ENCODE assay signal across 1 cellular context in the genomic region with DNA sequence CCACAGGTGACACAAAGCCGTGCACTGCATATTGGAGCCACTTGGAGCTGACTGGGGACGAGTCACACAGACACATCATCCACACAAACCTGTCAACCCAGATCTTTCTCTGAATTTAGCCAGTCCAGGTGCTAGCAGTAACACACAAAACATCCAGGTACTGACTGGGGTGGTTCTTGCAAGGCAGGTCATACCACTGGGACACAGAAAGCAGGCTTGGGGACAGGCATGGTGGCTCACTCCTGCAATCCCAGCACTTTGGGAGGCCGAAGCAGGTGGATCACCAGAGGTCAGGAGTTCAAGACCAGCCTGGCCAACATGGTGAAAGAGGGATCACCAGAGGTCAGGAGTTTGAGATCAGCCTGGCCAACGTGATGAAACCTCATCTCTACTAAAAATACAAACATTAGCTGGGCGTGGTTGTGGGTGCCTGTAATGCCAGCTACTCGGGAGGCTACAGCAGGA.
TF ChIP-seq lines count a peak whose summit lies in the region.

No MANE protein-coding gene starts in this region.

TF ChIP-seq in HepG2, 621 proteins besides CTCF, POLR2A, EP300 and RAD21 (continued from another document and continues in another):
- TF ChIP-seq, protein P1, sequence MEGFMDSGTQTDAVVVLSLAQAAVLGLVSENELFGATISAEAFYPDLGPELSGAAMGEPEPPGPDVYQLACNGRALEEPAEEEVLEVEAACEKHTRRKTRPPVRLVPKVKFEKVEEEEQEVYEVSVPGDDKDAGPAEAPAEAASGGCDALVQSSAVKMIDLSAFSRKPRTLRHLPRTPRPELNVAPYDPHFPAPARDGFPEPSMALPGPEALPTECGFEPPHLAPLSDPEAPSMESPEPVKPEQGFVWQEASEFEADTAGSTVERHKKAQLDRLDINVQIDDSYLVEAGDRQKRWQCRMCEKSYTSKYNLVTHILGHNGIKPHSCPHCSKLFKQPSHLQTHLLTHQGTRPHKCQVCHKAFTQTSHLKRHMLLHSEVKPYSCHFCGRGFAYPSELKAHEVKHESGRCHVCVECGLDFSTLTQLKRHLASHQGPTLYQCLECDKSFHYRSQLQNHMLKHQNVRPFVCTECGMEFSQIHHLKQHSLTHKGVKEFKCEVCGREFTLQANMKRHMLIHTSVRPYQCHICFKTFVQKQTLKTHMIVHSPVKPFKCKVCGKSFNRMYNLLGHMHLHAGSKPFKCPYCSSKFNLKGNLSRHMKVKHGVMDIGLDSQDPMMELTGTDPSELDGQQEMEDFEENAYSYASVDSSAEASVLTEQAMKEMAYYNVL (CRISPR knock-in tag; IDR thresholded peaks at IDR 0.05; ENCODE audit: borderline replicate concordance): no peak
- TF ChIP-seq ARNTL (CRISPR knock-in tag; IDR thresholded peaks at IDR 0.05) (peak; percentile 9; the same call in 1 of the 2 replicates), HIVEP1 (CRISPR knock-in tag; IDR thresholded peaks at IDR 0.05) (0 out of 2 replicates have a peak, but pooled peaks have one; percentile 25), ATF7 (IDR thresholded peaks at IDR 0.05) (no peak), ATF7 (CRISPR knock-in tag; IDR thresholded peaks at IDR 0.05) (no peak), ARNT (IDR thresholded peaks at IDR 0.05) (no peak), MED13 (CRISPR knock-in tag; IDR thresholded peaks at IDR 0.05) (no peak), CBFB (CRISPR knock-in tag; IDR thresholded peaks at IDR 0.05) (no peak), ZFP90 (CRISPR knock-in tag; IDR thresholded peaks at IDR 0.05; ENCODE audit: borderline replicate concordance) (0 out of 2 replicates have a peak, but pooled peaks have one; percentile 11), ZBTB1 (CRISPR knock-in tag; IDR thresholded peaks at IDR 0.05; ENCODE audit: borderline replicate concordance) (no peak), JUND (CRISPR knock-in tag; IDR thresholded peaks at IDR 0.05) (no peak), EED (CRISPR knock-in tag; IDR thresholded peaks at IDR 0.05) (no peak), CBX1 (IDR thresholded peaks at IDR 0.05; ENCODE audit: low read depth) (peak; percentile 17), ZNF678 (CRISPR knock-in tag; IDR thresholded peaks at IDR 0.05) (no peak), TOPORS (CRISPR knock-in tag; IDR thresholded peaks at IDR 0.05) (0 out of 2 replicates have a peak, but pooled peaks have one; percentile 53), ZBTB7B (CRISPR knock-in tag; IDR thresholded peaks at IDR 0.05) (no peak), CAMTA2 (CRISPR knock-in tag; IDR thresholded peaks at IDR 0.05; ENCODE audit: borderline replicate concordance) (no peak), ZNF672 (CRISPR knock-in tag; IDR thresholded peaks at IDR 0.05) (no peak), ZNF430 (CRISPR knock-in tag; IDR thresholded peaks at IDR 0.05) (no peak), ZNF235 (CRISPR knock-in tag; IDR thresholded peaks at IDR 0.05; ENCODE audit: borderline replicate concordance) (no peak), NFRKB (IDR thresholded peaks at IDR 0.05) (no peak), ZNF160 (CRISPR knock-in tag; IDR thresholded peaks at IDR 0.05) (no peak), NR2F6 (IDR thresholded peaks at IDR 0.05) (no peak), NR2F6 (CRISPR knock-in tag; IDR thresholded peaks at IDR 0.05) (0 out of 2 replicates have a peak, but pooled peaks have one; percentile 4), POLR2AphosphoS5 (IDR thresholded peaks at IDR 0.05; ENCODE audit: low read depth, low read length) (no peak), RXRA (CRISPR knock-in tag; IDR thresholded peaks at IDR 0.05) (peak; percentile 78), NR2F1 (CRISPR knock-in tag; IDR thresholded peaks at IDR 0.05) (peak; percentile 21 to 24; a peak in 1 of 4 replicates), THAP11 (CRISPR knock-in tag; IDR thresholded peaks at IDR 0.05) (no peak), SOX6 (IDR thresholded peaks at IDR 0.05) (no peak), SOX6 (CRISPR knock-in tag; IDR thresholded peaks at IDR 0.05) (no peak), SP4 (CRISPR knock-in tag; IDR thresholded peaks at IDR 0.05) (no peak), SMARCE1 (IDR thresholded peaks at IDR 0.05; ENCODE audit: borderline replicate concordance) (no peak), POLR2AphosphoS2 (IDR thresholded peaks at IDR 0.05; ENCODE audit: low read depth, low read length) (no peak)
- TF ChIP-seq, protein P2, sequence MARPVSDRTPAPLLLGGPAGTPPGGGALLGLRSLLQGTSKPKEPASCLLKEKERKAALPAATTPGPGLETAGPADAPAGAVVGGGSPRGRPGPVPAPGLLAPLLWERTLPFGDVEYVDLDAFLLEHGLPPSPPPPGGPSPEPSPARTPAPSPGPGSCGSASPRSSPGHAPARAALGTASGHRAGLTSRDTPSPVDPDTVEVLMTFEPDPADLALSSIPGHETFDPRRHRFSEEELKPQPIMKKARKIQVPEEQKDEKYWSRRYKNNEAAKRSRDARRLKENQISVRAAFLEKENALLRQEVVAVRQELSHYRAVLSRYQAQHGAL (CRISPR knock-in tag; IDR thresholded peaks at IDR 0.05; ENCODE audit: not compliant biosample characterization): no peak
- TF ChIP-seq, protein P3, sequence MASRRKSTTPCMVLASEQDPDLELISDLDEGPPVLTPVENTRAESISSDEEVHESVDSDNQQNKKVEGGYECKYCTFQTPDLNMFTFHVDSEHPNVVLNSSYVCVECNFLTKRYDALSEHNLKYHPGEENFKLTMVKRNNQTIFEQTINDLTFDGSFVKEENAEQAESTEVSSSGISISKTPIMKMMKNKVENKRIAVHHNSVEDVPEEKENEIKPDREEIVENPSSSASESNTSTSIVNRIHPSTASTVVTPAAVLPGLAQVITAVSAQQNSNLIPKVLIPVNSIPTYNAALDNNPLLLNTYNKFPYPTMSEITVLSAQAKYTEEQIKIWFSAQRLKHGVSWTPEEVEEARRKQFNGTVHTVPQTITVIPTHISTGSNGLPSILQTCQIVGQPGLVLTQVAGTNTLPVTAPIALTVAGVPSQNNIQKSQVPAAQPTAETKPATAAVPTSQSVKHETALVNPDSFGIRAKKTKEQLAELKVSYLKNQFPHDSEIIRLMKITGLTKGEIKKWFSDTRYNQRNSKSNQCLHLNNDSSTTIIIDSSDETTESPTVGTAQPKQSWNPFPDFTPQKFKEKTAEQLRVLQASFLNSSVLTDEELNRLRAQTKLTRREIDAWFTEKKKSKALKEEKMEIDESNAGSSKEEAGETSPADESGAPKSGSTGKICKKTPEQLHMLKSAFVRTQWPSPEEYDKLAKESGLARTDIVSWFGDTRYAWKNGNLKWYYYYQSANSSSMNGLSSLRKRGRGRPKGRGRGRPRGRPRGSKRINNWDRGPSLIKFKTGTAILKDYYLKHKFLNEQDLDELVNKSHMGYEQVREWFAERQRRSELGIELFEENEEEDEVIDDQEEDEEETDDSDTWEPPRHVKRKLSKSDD (CRISPR knock-in tag; IDR thresholded peaks at IDR 0.05; ENCODE audit: low read depth): no peak
- TF ChIP-seq, protein P4, sequence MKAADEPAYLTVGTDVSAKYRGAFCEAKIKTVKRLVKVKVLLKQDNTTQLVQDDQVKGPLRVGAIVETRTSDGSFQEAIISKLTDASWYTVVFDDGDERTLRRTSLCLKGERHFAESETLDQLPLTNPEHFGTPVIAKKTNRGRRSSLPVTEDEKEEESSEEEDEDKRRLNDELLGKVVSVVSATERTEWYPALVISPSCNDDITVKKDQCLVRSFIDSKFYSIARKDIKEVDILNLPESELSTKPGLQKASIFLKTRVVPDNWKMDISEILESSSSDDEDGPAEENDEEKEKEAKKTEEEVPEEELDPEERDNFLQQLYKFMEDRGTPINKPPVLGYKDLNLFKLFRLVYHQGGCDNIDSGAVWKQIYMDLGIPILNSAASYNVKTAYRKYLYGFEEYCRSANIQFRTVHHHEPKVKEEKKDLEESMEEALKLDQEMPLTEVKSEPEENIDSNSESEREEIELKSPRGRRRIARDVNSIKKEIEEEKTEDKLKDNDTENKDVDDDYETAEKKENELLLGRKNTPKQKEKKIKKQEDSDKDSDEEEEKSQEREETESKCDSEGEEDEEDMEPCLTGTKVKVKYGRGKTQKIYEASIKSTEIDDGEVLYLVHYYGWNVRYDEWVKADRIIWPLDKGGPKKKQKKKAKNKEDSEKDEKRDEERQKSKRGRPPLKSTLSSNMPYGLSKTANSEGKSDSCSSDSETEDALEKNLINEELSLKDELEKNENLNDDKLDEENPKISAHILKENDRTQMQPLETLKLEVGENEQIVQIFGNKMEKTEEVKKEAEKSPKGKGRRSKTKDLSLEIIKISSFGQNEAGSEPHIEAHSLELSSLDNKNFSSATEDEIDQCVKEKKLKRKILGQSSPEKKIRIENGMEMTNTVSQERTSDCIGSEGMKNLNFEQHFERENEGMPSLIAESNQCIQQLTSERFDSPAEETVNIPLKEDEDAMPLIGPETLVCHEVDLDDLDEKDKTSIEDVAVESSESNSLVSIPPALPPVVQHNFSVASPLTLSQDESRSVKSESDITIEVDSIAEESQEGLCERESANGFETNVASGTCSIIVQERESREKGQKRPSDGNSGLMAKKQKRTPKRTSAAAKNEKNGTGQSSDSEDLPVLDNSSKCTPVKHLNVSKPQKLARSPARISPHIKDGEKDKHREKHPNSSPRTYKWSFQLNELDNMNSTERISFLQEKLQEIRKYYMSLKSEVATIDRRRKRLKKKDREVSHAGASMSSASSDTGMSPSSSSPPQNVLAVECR (CRISPR knock-in tag; IDR thresholded peaks at IDR 0.05; ENCODE audit: borderline replicate concordance): peak; percentile 31; the same call in 1 of the 2 replicates
- TF ChIP-seq, protein P5, sequence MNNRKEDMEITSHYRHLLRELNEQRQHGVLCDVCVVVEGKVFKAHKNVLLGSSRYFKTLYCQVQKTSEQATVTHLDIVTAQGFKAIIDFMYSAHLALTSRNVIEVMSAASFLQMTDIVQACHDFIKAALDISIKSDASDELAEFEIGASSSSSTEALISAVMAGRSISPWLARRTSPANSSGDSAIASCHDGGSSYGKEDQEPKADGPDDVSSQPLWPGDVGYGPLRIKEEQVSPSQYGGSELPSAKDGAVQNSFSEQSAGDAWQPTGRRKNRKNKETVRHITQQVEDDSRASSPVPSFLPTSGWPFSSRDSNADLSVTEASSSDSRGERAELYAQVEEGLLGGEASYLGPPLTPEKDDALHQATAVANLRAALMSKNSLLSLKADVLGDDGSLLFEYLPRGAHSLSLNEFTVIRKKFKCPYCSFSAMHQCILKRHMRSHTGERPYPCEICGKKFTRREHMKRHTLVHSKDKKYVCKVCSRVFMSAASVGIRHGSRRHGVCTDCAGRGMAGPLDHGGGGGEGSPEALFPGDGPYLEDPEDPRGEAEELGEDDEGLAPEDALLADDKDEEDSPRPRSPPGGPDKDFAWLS (CRISPR knock-in tag; IDR thresholded peaks at IDR 0.05; ENCODE audit: borderline replicate concordance): no peak
- TF ChIP-seq, protein P6, sequence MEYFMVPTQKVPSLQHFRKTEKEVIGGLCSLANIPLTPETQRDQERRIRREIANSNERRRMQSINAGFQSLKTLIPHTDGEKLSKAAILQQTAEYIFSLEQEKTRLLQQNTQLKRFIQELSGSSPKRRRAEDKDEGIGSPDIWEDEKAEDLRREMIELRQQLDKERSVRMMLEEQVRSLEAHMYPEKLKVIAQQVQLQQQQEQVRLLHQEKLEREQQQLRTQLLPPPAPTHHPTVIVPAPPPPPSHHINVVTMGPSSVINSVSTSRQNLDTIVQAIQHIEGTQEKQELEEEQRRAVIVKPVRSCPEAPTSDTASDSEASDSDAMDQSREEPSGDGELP (IDR thresholded peaks at IDR 0.05; ENCODE audit: borderline replicate concordance, low read depth): no peak
- TF ChIP-seq, protein P7, sequence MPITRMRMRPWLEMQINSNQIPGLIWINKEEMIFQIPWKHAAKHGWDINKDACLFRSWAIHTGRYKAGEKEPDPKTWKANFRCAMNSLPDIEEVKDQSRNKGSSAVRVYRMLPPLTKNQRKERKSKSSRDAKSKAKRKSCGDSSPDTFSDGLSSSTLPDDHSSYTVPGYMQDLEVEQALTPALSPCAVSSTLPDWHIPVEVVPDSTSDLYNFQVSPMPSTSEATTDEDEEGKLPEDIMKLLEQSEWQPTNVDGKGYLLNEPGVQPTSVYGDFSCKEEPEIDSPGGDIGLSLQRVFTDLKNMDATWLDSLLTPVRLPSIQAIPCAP (CRISPR knock-in tag; IDR thresholded peaks at IDR 0.05; ENCODE audit: low read depth): no peak
- TF ChIP-seq, protein P8, sequence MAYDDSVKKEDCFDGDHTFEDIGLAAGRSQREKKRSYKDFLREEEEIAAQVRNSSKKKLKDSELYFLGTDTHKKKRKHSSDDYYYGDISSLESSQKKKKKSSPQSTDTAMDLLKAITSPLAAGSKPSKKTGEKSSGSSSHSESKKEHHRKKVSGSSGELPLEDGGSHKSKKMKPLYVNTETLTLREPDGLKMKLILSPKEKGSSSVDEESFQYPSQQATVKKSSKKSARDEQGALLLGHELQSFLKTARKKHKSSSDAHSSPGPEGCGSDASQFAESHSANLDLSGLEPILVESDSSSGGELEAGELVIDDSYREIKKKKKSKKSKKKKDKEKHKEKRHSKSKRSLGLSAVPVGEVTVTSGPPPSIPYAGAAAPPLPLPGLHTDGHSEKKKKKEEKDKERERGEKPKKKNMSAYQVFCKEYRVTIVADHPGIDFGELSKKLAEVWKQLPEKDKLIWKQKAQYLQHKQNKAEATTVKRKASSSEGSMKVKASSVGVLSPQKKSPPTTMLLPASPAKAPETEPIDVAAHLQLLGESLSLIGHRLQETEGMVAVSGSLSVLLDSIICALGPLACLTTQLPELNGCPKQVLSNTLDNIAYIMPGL (CRISPR knock-in tag; IDR thresholded peaks at IDR 0.05; ENCODE audit: borderline replicate concordance in 1 of 2, low read depth in 1 of 2): no peak
- TF ChIP-seq, protein P9, sequence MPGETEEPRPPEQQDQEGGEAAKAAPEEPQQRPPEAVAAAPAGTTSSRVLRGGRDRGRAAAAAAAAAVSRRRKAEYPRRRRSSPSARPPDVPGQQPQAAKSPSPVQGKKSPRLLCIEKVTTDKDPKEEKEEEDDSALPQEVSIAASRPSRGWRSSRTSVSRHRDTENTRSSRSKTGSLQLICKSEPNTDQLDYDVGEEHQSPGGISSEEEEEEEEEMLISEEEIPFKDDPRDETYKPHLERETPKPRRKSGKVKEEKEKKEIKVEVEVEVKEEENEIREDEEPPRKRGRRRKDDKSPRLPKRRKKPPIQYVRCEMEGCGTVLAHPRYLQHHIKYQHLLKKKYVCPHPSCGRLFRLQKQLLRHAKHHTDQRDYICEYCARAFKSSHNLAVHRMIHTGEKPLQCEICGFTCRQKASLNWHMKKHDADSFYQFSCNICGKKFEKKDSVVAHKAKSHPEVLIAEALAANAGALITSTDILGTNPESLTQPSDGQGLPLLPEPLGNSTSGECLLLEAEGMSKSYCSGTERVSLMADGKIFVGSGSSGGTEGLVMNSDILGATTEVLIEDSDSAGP (CRISPR knock-in tag; IDR thresholded peaks at IDR 0.05; ENCODE audit: borderline replicate concordance): 0 out of 2 replicates have a peak, but pooled peaks have one; percentile 17
